In genomic region chr18:34522627-34523026, GRCh38 we compare ENCODE assay signal across 26 cellular contexts.
DNase-seq lines count a peak whose midpoint lies in the region; ATAC-seq, FAIRE-seq and TF ChIP-seq lines count a peak whose summit lies in the region.
"Had no signal": no experiment of that assay in that cellular context is flagged by ENCODE, and none has a peak within 500 bp of the region (broad histone marks: within the 10 kb centered on the region; RNA-seq: fewer than 3 reads in every experiment).

No MANE protein-coding gene starts in this region.

- H3K9me3 ChIP-seq in heart left ventricle (no peaks in the 10 kb centered on the region), left ventricle myocardium inferior (replicated peaks) (no peaks in the 10 kb centered on the region), body of pancreas (no peaks in the 10 kb centered on the region), heart right ventricle (no peaks in the 10 kb centered on the region)
- H3K9me3 ChIP-seq: A549, MG63, psoas muscle, upper lobe of right lung had no signal

- TF ChIP-seq CTCF in heart left ventricle (IDR thresholded peaks at IDR 0.05) (no peak), left ventricle myocardium inferior (IDR thresholded peaks at IDR 0.05; ENCODE audit: borderline replicate concordance) (no peak), body of pancreas (IDR thresholded peaks at IDR 0.05) (no peak), heart right ventricle (IDR thresholded peaks at IDR 0.05) (no peak)

- FAIRE-seq in GM19239 (lab: Jason Lieb, UNC), result no peak
- FAIRE-seq: A549, colon, GM12891, K562, small intestine had no signal

- peaks cover 0 to 46% (median 4%) of the 10 kb centered on the region in 12 donors for H3K4me1 ChIP-seq in heart left ventricle
- H3K4me1 ChIP-seq in left ventricle myocardium inferior, result peaks cover 65% of the 10 kb centered on the region
- peaks cover 58% of the 10 kb centered on the region for H3K4me1 ChIP-seq in body of pancreas
- peaks cover 0 to 40% (median 8%) of the 10 kb centered on the region in 9 donors for H3K4me1 ChIP-seq in heart right ventricle
- H3K4me1 ChIP-seq: A549, upper lobe of right lung had no signal

- ATAC-seq in heart left ventricle (peak in 2 of 4 donors; percentile 57 to 71), body of pancreas (no peak), heart right ventricle (peak in 2 of 8 donors; percentile 44 to 70)
- ATAC-seq: A549; activated naive CD8-positive, alpha-beta T cell treated with anti-CD3 and anti-CD28 coated beads, Interleukin-2, amount 50 U/mL, for 24 hours; K562; PC-3; T-cell; upper lobe of right lung had no signal

- WGBS in heart left ventricle, 4 donors, result 56 to 67% (median 58%) methylated on average over 3 of the region's 3 CpGs
- WGBS in body of pancreas, 2 donors, result 29 to 36% methylated on average over 3 of the region's 3 CpGs
- 56 to 64% methylated on average over 3 of the region's 3 CpGs for WGBS in heart right ventricle, 2 donors

- intact Hi-C loops in heart left ventricle (cut with DNase I) (no loop called here), left ventricle myocardium inferior (cut with micrococcal nuclease) (no loop called here), body of pancreas (cut with DNase I) (no loop called here), heart right ventricle (cut with DNase I) (no loop called here)

- H3K27me3 ChIP-seq in heart left ventricle (no peaks in the 10 kb centered on the region), left ventricle myocardium inferior (ENCODE audit: low read depth) (no peaks in the 10 kb centered on the region), body of pancreas (no peaks in the 10 kb centered on the region), heart right ventricle (no peaks in the 10 kb centered on the region)
- H3K27me3 ChIP-seq: MG63, neural progenitor cell, upper lobe of right lung had no signal

- no peaks in the 10 kb centered on the region for H3K36me3 ChIP-seq in heart left ventricle
- H3K36me3 ChIP-seq in left ventricle myocardium inferior, result no peaks in the 10 kb centered on the region
- no peaks in the 10 kb centered on the region for H3K36me3 ChIP-seq in body of pancreas (replicated peaks in 1 of 2; ENCODE audit: insufficient read depth in 1 of 2, low read depth in 2 of 2)
- no peaks in the 10 kb centered on the region for H3K36me3 ChIP-seq in heart right ventricle
- H3K36me3 ChIP-seq: MG63, neural progenitor cell, upper lobe of right lung had no signal

- no peak for TF ChIP-seq POLR2A in heart left ventricle (IDR thresholded peaks at IDR 0.05)
- no peak for TF ChIP-seq POLR2A in body of pancreas (IDR thresholded peaks at IDR 0.05)

- H3K4me3 ChIP-seq in heart left ventricle (no peak overlapping the region), left ventricle myocardium inferior (no peak overlapping the region), body of pancreas (no peak overlapping the region), heart right ventricle (no peak overlapping the region)
- H3K4me3 ChIP-seq: A549, K562, MG63, neural progenitor cell, psoas muscle, upper lobe of right lung had no signal

- peak in 3 of 5 donors; percentile 10 to 35 (median 30) for DNase-seq in heart left ventricle
- DNase-seq in left ventricle myocardium inferior, result no peak
- DNase-seq in body of pancreas, result peak; percentile 55 to 82 (median 68)
- DNase-seq in heart right ventricle, result peak; percentile 9 to 15
- DNase-seq in GM19239 (ENCODE audit: insufficient read length, low spot score), result no peak
- no peak for DNase-seq in retina
- no peak for DNase-seq in MV-4-11 (lab: John Stamatoyannopoulos, UW)
- no peak for DNase-seq in NCI-H226
- DNase-seq: activated CD4-positive, alpha-beta memory T cell treated with anti-CD3 and anti-CD28 coated beads, Interleukin-2, amount 10 ng/mL, durations not matched to agents 7 days and 5 days; activated effector memory CD4-positive, alpha-beta T cell treated with anti-CD3 and anti-CD28 coated beads, Interleukin-2, amount 50 U/mL, for 16 hours; activated naive CD8-positive, alpha-beta T cell treated with anti-CD3 and anti-CD28 coated beads, Interleukin-2, amount 50 U/mL, for 24 hours; DND-41; endodermal cell; MG63; NCI-H187 treated with DMSO at 0.1 percent for 48 hours; PC-3; small intestine; stimulated activated CD4-positive, alpha-beta T cell treated with anti-CD3 and anti-CD28 coated beads, Interleukin-1b, Interleukin-23, amount 100 ng/mL, for 48 hours; T-cell; upper lobe of right lung had no signal

- H3K27ac ChIP-seq in heart left ventricle (no peak overlapping the region), left ventricle myocardium inferior (replicated peaks) (no peak overlapping the region), body of pancreas (no peak overlapping the region), heart right ventricle (no peak overlapping the region)
- H3K27ac ChIP-seq: A549, neural progenitor cell, psoas muscle, upper lobe of right lung had no signal

Comparison
In these comparisons a context has a peak if more than half of its experiments do, and no peak if none do; other contexts are left out.
1. DNase-seq: peak in heart left ventricle (3 of 5), body of pancreas (4 of 4) and heart right ventricle (2 of 2); none in left ventricle myocardium inferior (single experiment), GM19239 (single experiment), retina (single experiment), MV-4-11 (single experiment) and NCI-H226 (single experiment).